Comparison of ENCODE assay signal across 7 cellular contexts in the genomic region with DNA sequence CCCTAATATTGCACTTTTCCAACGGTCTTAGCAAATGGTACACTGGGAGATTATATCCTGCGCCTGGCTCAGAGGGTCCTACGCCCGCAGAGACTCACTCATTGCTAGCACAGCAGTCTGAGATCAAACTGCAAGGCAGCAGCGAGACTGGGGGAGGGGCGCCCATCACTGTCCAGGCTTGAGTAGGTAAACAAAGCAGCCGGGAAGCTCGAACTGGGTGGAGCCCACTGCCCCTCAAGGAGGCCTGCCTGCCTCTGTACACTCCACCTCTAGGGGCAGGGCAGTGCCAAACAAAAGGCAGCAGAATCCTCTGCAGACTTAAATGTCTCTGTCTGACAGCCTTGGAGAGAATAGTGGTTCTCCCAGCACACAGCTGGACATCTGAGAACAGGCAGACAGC. TPM values are rescaled to one million over a fixed set of nuclear protein-coding genes. Genes with fewer than 3 reads are reported as not detected.
DNase-seq lines count a peak whose midpoint lies in the region; ATAC-seq and TF ChIP-seq lines count a peak whose summit lies in the region.
"Not testable (repeated sequence)": the region's sequence is repeated elsewhere in the genome, so short reads cannot be mapped to it uniquely, and the experiment has no call there.

No MANE protein-coding gene starts in this region.

- H3K9me3 ChIP-seq in PC-3 (ENCODE audit: low read length): not testable (repeated sequence)

- intact Hi-C loops in PC-3 (cut with micrococcal nuclease): loop anchor here (1.0 kb wide), 1 partner anchor 41 kb away; the partner anchor contains the start of gene SLC1A1

- not testable (repeated sequence) for H3K79me2 ChIP-seq in PC-3 (ENCODE audit: low read length)

- H3K36me3 ChIP-seq in PC-3 (ENCODE audit: low read depth, low read length): not testable (repeated sequence)

- peaks cover 26% of the 10 kb centered on the region for H3K4me1 ChIP-seq in PC-3 (ENCODE audit: insufficient read depth, low read length)

- not testable (repeated sequence) for H3K9me2 ChIP-seq in PC-3 (replicated peaks; ENCODE audit: low read length)

- H3K9me3 Mint-ChIP-seq in WTC11 (peaks cover 25% of the 10 kb centered on the region), osteocyte (ENCODE audit: unreplicated experiment) (peaks cover 20% of the 10 kb centered on the region)
- H3K9me3 Mint-ChIP-seq in effector memory CD8-positive, alpha-beta T cell: not testable (repeated sequence)

- not testable (repeated sequence) for H2AFZ ChIP-seq in PC-3 (ENCODE audit: low read length)

- H3K27me3 Mint-ChIP-seq in WTC11 (ENCODE audit: low read depth); effector memory CD8-positive, alpha-beta T cell; osteocyte (ENCODE audit: unreplicated experiment): not testable (repeated sequence)

- not testable (repeated sequence) for BruUV-seq in PC-3 (replicated peaks; lab: Mats Ljungman, UMichigan)

- CTCF ChIA-PET in PC-3 (lab: Charles Lee): interaction anchor here (1.2 kb wide), 1 partner anchor 40 kb away, joined by 3 read pairs; no protein-coding TSS in a partner anchor
- CTCF ChIA-PET in WTC11 (lab: Charles Lee): interaction anchor here (0.6 to 1.5 kb wide), 4 partner anchors 9 to 46 kb away, joined by 3 to 12 read pairs (median 5); no protein-coding TSS in a partner anchor

- H3F3A ChIP-seq in PC-3 (ENCODE audit: low read length, unreplicated experiment): not testable (repeated sequence)

- H3K4me3 ChIP-seq in PC-3 (ENCODE audit: low read length): not testable (repeated sequence)

- not testable (repeated sequence) for H4K20me1 ChIP-seq in PC-3 (ENCODE audit: low read length)

- H3K4me3 Mint-ChIP-seq in WTC11; effector memory CD8-positive, alpha-beta T cell; osteocyte (ENCODE audit: unreplicated experiment): not testable (repeated sequence)

- TF ChIP-seq CTCF in PC-3 (conservative IDR thresholded peaks at IDR 0.05; ENCODE audit: low read depth, low read length); WTC11 (IDR thresholded peaks at IDR 0.05): not testable (repeated sequence)
- TF ChIP-seq CTCF in osteocyte (IDR thresholded peaks at IDR 0.05): peak; percentile 9

- H3K36me3 Mint-ChIP-seq in WTC11: peaks cover 18% of the 10 kb centered on the region
- H3K36me3 Mint-ChIP-seq in effector memory CD8-positive, alpha-beta T cell (ENCODE audit: insufficient read depth); osteocyte (ENCODE audit: unreplicated experiment): not testable (repeated sequence)

- peak overlapping the region; percentile 98 for H3K27ac ChIP-seq in PC-3 (ENCODE audit: low read length)

- H3K27me3 ChIP-seq in PC-3 (ENCODE audit: low read length): not testable (repeated sequence)

- not testable (repeated sequence) for H3K9ac ChIP-seq in PC-3 (ENCODE audit: low read length)

- not testable (repeated sequence) for H3K27ac Mint-ChIP-seq in WTC11; osteocyte (ENCODE audit: unreplicated experiment)
- H3K27ac Mint-ChIP-seq in effector memory CD8-positive, alpha-beta T cell: peak overlapping the region; percentile 90 to 96

- peak overlapping the region; percentile 74; the same call in 1 of the 2 replicates for H3K4me2 ChIP-seq in PC-3 (ENCODE audit: low read length)

- DNase-seq in ELF-1 (ENCODE audit: low read depth, low spot score): peak; percentile 91
- DNase-seq in NCI-H510A treated with DMSO at 0.1 percent for 48 hours (lab: John Stamatoyannopoulos, UW): peak; percentile 8
- DNase-seq in PC-3; effector memory CD8-positive, alpha-beta T cell; osteocyte (ENCODE audit: extremely low spot score, unreplicated experiment): not testable (repeated sequence)
- peak; percentile 76 for DNase-seq in WTC11 (ENCODE audit: low spot score)
- DNase-seq in iPS-NIHi11 (ENCODE audit: low spot score): peak; percentile 29

- peaks cover 28% of the 10 kb centered on the region for H3K4me1 Mint-ChIP-seq in WTC11
- H3K4me1 Mint-ChIP-seq in effector memory CD8-positive, alpha-beta T cell (ENCODE audit: low read depth in 2 of 2): peaks cover 20 to 21% of the 10 kb centered on the region in 2 donors
- H3K4me1 Mint-ChIP-seq in osteocyte (ENCODE audit: unreplicated experiment): not testable (repeated sequence)

- POLR2A ChIA-PET in PC-3 (lab: Charles Lee; ENCODE audit: unreplicated experiment): interaction anchor here (0.7 kb wide), 1 partner anchor 41 kb away, joined by 3 read pairs; the partner anchor contains the start of gene SLC1A1
- POLR2A ChIA-PET in WTC11 (lab: Charles Lee): not testable (repeated sequence)

- ATAC-seq in PC-3; WTC11; effector memory CD8-positive, alpha-beta T cell (replicated peaks): not testable (repeated sequence)

TF ChIP-seq in WTC11, 78 proteins besides CTCF, POLR2A, EP300 and RAD21:
- TF ChIP-seq FOXP4 (CRISPR knock-in tag; IDR thresholded peaks at IDR 0.05) (0 out of 2 replicates have a peak, but pooled peaks have one; percentile 44), FOXP1 (CRISPR knock-in tag; IDR thresholded peaks at IDR 0.05; ENCODE audit: borderline replicate concordance) (0 out of 2 replicates have a peak, but pooled peaks have one; percentile 22), ZNF281 (CRISPR knock-in tag; IDR thresholded peaks at IDR 0.05) (peak; percentile 58; the same call in 1 of the 2 replicates), FOXK1 (CRISPR knock-in tag; IDR thresholded peaks at IDR 0.05) (peak; percentile 71; the same call in 1 of the 2 replicates)
TF ChIP-seq in WTC11: peak in this region for 4; not testable (repeated sequence) for 74.

RNA-seq across cellular contexts. Expression of gene SLC1A1, which starts 41.1 kb away (rescaled TPM):
- 3.2 and 4.8 TPM in 2 replicates for total RNA-seq in PC-3 (2014; rRNA removed)
- 7.0 to 8.5 TPM (median 7.1 TPM) in 3 replicates for total RNA-seq in WTC11 (2021)
- total RNA-seq in osteocyte: 6.8 and 7.0 TPM in 2 replicates
